Comparison of ENCODE assay signal across 8 cellular contexts in the genomic region with DNA sequence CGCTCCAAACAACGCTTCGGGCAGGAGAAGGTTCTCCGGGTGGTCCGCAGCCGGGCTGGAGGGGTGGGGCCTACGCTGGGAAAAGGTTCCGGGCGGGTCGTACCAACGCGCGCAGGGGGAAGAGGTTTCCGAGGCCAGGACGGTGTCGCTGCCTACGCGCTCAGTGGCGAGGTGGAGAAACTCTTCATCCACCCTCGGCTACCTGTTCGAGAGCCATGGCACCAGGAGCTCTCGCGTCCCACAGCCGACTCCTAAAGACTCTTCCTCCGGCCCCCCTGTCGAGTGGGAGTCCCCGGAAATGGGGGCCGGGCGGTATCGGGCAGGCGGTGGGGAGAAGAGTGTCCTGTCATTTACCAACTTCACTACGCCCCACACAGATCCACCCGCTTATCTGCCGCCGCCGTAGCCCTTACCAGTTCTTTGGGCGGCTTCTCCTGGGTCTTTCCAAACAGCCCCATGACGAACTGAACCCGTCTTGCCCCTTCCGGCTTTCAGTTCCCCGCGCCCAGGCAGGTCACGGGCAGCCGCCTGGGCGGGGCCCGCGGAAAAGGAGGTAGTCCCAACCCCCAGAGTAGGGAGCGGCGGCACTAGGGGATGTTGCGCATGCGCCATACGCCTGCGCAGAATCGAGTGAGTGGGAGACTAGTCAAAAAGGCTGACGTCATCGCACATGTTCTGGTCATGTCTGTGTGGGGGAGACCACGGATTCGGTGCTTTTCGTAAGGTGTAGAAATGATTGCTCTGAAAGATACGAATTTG. TPM values are rescaled to one million over a fixed set of nuclear protein-coding genes. Genes with fewer than 3 reads are reported as not detected.
DNase-seq lines count a peak whose midpoint lies in the region; ATAC-seq and TF ChIP-seq lines count a peak whose summit lies in the region.

A gene (minus strand): TSS at position 553 of the 759 bp plus-strand sequence. CDS start 95 bp downstream, at position 458.

- no peaks in the 10 kb centered on the region for H3K9me2 ChIP-seq in PC-9 (ENCODE audit: insufficient read depth)

- POLR2A ChIA-PET in PC-9 (lab: Charles Lee; ENCODE audit: unreplicated experiment) = no interaction called here

- no peaks in the 10 kb centered on the region for H3K27me3 ChIP-seq in PC-9 (ENCODE audit: insufficient read depth, low read depth)
- H3K27me3 ChIP-seq in mucosa of rectum (ENCODE audit: control insufficient read depth in 2 of 2, insufficient read depth in 2 of 2, low read length in 2 of 2) = no peaks in the 10 kb centered on the region

- H3K79me2 ChIP-seq in PC-9 (ENCODE audit: low read depth) = peaks cover 46% of the 10 kb centered on the region

- peak within 1 kb of the TSS; percentile 93 for H3K4me3 ChIP-seq in Jurkat, Clone E6-1 (ENCODE audit: low read length)
- H3K4me3 ChIP-seq in PC-9 (peak within 1 kb of the TSS; percentile 74), epithelial cell of proximal tubule (ENCODE audit: low read depth, low read length) (peak within 1 kb of the TSS; percentile 86), mucosa of rectum (ENCODE audit: low read length in 2 of 2) (peak within 1 kb of the TSS; percentile 97 to 98)

- H3K27ac ChIP-seq in PC-9 (peak within 1 kb of the TSS; percentile 94), mucosa of rectum (ENCODE audit: low read depth in 2 of 2, low read length in 2 of 2) (peak within 1 kb of the TSS; percentile 99)

- no peaks in the 10 kb centered on the region for H3F3A ChIP-seq in PC-9 (ENCODE audit: insufficient read depth, low read depth)

- H3K9me3 ChIP-seq in PC-9 (ENCODE audit: insufficient read depth, low read depth) (no peaks in the 10 kb centered on the region; the same call in 1 of the 2 replicates), mucosa of rectum (ENCODE audit: control insufficient read depth in 2 of 2, low read length in 2 of 2) (no peaks in the 10 kb centered on the region)

- peak; percentile 94 for DNase-seq in DMS153 (lab: John Stamatoyannopoulos, UW)
- peak; percentile 95 for DNase-seq in Jurkat, Clone E6-1 (ENCODE audit: low read depth, low spot score)
- peak; percentile 84 to 94 for DNase-seq in PC-9
- DNase-seq in activated T-cell treated with anti-CD3 and anti-CD28 coated beads, Interleukin-2, amount 50 U/mL, for 1 hour = peak; percentile 96
- peak; percentile 67 for DNase-seq in epithelial cell of proximal tubule (ENCODE audit: low read depth)
- DNase-seq in stimulated activated CD8-positive, alpha-beta memory T cell treated with anti-CD3 and anti-CD28 coated beads, Interleukin-4, amount 100 ng/mL, for 48 hours = peak; percentile 97

- no peak for TF ChIP-seq CTCF in PC-9 (conservative IDR thresholded peaks at IDR 0.05)
- TF ChIP-seq CTCF in epithelial cell of proximal tubule (conservative IDR thresholded peaks at IDR 0.05; ENCODE audit: low read depth, low read length) = no peak

- H3K4me2 ChIP-seq in PC-9 = peak within 1 kb of the TSS; percentile 87

- peak; percentile 85 for ATAC-seq in GM21619 (IDR thresholded peaks at IDR 0.05; ENCODE audit: unreplicated experiment)

- CTCF ChIA-PET in PC-9 (lab: Charles Lee) = no interaction called here

- no peaks in the 10 kb centered on the region; the same call in 1 of the 2 replicates for H4K20me1 ChIP-seq in PC-9 (ENCODE audit: insufficient read depth)

- no TSS peak for BruUV-seq in PC-9 (replicated peaks; lab: Mats Ljungman, UMichigan)

- H3K4me1 ChIP-seq in PC-9 (replicated peaks; ENCODE audit: insufficient read depth) = peaks cover 14% of the 10 kb centered on the region
- H3K4me1 ChIP-seq in mucosa of rectum (ENCODE audit: control insufficient read depth in 2 of 2, insufficient read depth in 2 of 2, low read length in 2 of 2) = peaks cover 12 to 17% of the 10 kb centered on the region in 2 donors

- intact Hi-C loops in PC-9 (cut with micrococcal nuclease; ENCODE audit: unreplicated experiment) = loop anchor here (1.0 kb wide), 2 partner anchors 60 to 122 kb away; a partner anchor contains a TSS

- H3K36me3 ChIP-seq in PC-9 (ENCODE audit: low read depth) (no peaks in the 10 kb centered on the region), mucosa of rectum (ENCODE audit: control insufficient read depth in 2 of 2, insufficient read depth in 2 of 2, low read length in 2 of 2) (peaks cover 0 to 3% of the 10 kb centered on the region in 2 donors)

- H2AFZ ChIP-seq in PC-9 = peak within 1 kb of the TSS; percentile 91

- H3K9ac ChIP-seq in mucosa of rectum (ENCODE audit: low read depth in 1 of 2, low read length in 2 of 2) = peak within 1 kb of the TSS; percentile 96 to 98

RNA-seq across cellular contexts. Expression of the gene that starts here (rescaled TPM):
- polyA plus RNA-seq in Jurkat, Clone E6-1 (2012; ENCODE audit: insufficient read depth, insufficient read length) = 52.7 TPM
- total RNA-seq in PC-9 (2021) = 108 and 120 TPM in 2 replicates
- total RNA-seq in epithelial cell of proximal tubule = 37.9 and 49.3 TPM in 2 replicates

Comparison
In these comparisons a context has a peak if more than half of its experiments do, and no peak if none do; other contexts are left out.
1. Peak in every context shown above with its lines: DNase-seq, ATAC-seq, H3K4me3 ChIP-seq and H3K27ac ChIP-seq.